19 cellular contexts compared by ENCODE assay signal in the genomic region with DNA sequence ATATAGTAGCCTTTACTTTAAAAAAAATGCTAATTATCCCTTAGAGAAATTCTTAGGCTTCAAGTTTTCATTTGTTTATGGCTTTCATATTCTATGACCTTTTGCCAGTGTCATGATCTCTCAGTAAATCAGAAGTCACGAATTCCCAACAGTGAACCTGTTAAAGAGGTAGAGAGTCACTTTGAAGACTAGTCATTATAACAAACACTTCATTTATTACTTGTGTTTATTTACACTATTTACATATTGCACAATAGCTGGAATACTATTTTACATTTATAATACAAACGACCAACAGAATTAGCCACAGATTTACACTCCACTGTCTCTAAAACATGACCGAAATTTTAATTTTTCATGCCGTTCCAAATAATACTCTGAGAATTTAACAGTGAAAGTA. TPM values are rescaled to one million over a fixed set of nuclear protein-coding genes. Genes with fewer than 3 reads are reported as not detected.
A peak's percentile ranks its signal among the peaks of the same experiment; 100 is the strongest.
DNase-seq lines count a peak whose midpoint lies in the region; ATAC-seq and TF ChIP-seq lines count a peak whose summit lies in the region.
"Had no signal": no experiment of that assay in that cellular context is flagged by ENCODE, and none has a peak within 500 bp of the region (broad histone marks: within the 10 kb centered on the region; RNA-seq: fewer than 3 reads in every experiment).

No MANE protein-coding gene starts in this region.

- peaks cover 23 to 46% of the 10 kb centered on the region in 2 donors for H3K4me1 ChIP-seq in adrenal gland (replicated peaks in 1 of 2)
- H3K4me1 ChIP-seq in body of pancreas = peaks cover 78% of the 10 kb centered on the region

- TF ChIP-seq CTCF in adrenal gland (IDR thresholded peaks at IDR 0.05) (no peak), body of pancreas (IDR thresholded peaks at IDR 0.05) (no peak)

- TF ChIP-seq POLR2A in adrenal gland (IDR thresholded peaks at IDR 0.05) (no peak), body of pancreas (IDR thresholded peaks at IDR 0.05) (no peak)

- H3K36me3 ChIP-seq in adrenal gland (replicated peaks in 1 of 2) (peaks cover 0 to 59% of the 10 kb centered on the region in 2 donors), body of pancreas (replicated peaks in 1 of 2; ENCODE audit: insufficient read depth in 1 of 2, low read depth in 2 of 2) (peaks cover 0 to 6% of the 10 kb centered on the region in 2 donors)

- ATAC-seq in body of pancreas (no peak), GM19397 (IDR thresholded peaks at IDR 0.05; ENCODE audit: unreplicated experiment) (no peak)
- ATAC-seq: HCT116 had no signal

- intact Hi-C loops in adrenal gland (cut with DNase I) = no loop called here
- intact Hi-C loops in body of pancreas (cut with DNase I) = no loop called here

- WGBS in adrenal gland, 4 donors = 68 to 76% (median 72%) methylated on average over 4 of the region's 4 CpGs
- WGBS in body of pancreas, 2 donors = 54 to 56% methylated on average over 4 of the region's 4 CpGs

- no peaks in the 10 kb centered on the region for H3K9me3 ChIP-seq in adrenal gland (replicated peaks in 1 of 3)
- no peaks in the 10 kb centered on the region for H3K9me3 ChIP-seq in body of pancreas

- H3K27me3 ChIP-seq in adrenal gland (no peaks in the 10 kb centered on the region), body of pancreas (no peaks in the 10 kb centered on the region)

- DNase-seq in adrenal gland (no peak), body of pancreas (no peak)
- DNase-seq in activated CD8-positive, alpha-beta memory T cell treated with anti-CD3 and anti-CD28 coated beads, Interleukin-2, amount 50 U/mL, for 4 hours = no peak
- DNase-seq: C1 segment of cervical spinal cord; Calu3; CD4-positive, alpha-beta memory T cell; COR-L47; DMS53; DMS79 treated with DMSO at 0.1 percent for 48 hours; GF-D8; H9 had no signal

- H3K27ac ChIP-seq in adrenal gland = peak overlapping the region in 4 of 5 donors; percentile 43 to 95 (median 80)
- peak overlapping the region; percentile 7 to 92 (median 90) for H3K27ac ChIP-seq in body of pancreas
- H3K27ac ChIP-seq: GM23248 had no signal

- H3K4me3 ChIP-seq in adrenal gland = no peak overlapping the region
- no peak overlapping the region for H3K4me3 ChIP-seq in body of pancreas
- H3K4me3 ChIP-seq: GM23248 had no signal

RNA-seq across cellular contexts. Expression of gene ALKAL2, which starts 8.5 kb away (rescaled TPM):
- 100 to 1,000 TPM in 6 of 8 donors, 10 to 100 TPM in 2; 59.0 to 316 (median 151) TPM for total RNA-seq in adrenal gland
- polyA plus RNA-seq in adrenal gland = 100 to 1,000 TPM in 2 of 3 donors, 10 to 100 TPM in 1; 78.8 to 146 (median 136) TPM
- 100 to 1,000 TPM in 1 of 2 donors, 10 to 100 TPM in 1; 56.6 to 104 TPM for total RNA-seq in body of pancreas
- total RNA-seq: A172; A673; Calu3; CD4-positive, alpha-beta memory T cell; G401; GM23248; H4 had no signal
- polyA plus RNA-seq: BJ; CD4-positive, alpha-beta memory T cell; GM23248 had no signal

RNA-seq across cellular contexts. Expression of gene ACP1, which starts 14.6 kb away (rescaled TPM):
- total RNA-seq in adrenal gland = 100 to 1,000 TPM; 133 to 303 (median 161) TPM
- polyA plus RNA-seq in adrenal gland = 100 to 1,000 TPM in 1 of 3 donors, 10 to 100 TPM in 2; 59.5 to 314 (median 81.0) TPM
- total RNA-seq in body of pancreas = 10 to 100 TPM; 62.0 to 74.2 TPM

RNA-seq across cellular contexts. Expression of gene SH3YL1, which starts 15.5 kb away (rescaled TPM):
- 100 to 1,000 TPM in 1 of 8 donors, 10 to 100 TPM in 7; 43.6 to 106 (median 92.6) TPM for total RNA-seq in adrenal gland
- 100 to 1,000 TPM in 1 of 3 donors, 10 to 100 TPM in 2; 70.9 to 108 (median 81.0) TPM for polyA plus RNA-seq in adrenal gland
- 100 to 1,000 TPM; 159 to 162 TPM for total RNA-seq in body of pancreas
